In the genomic region with DNA sequence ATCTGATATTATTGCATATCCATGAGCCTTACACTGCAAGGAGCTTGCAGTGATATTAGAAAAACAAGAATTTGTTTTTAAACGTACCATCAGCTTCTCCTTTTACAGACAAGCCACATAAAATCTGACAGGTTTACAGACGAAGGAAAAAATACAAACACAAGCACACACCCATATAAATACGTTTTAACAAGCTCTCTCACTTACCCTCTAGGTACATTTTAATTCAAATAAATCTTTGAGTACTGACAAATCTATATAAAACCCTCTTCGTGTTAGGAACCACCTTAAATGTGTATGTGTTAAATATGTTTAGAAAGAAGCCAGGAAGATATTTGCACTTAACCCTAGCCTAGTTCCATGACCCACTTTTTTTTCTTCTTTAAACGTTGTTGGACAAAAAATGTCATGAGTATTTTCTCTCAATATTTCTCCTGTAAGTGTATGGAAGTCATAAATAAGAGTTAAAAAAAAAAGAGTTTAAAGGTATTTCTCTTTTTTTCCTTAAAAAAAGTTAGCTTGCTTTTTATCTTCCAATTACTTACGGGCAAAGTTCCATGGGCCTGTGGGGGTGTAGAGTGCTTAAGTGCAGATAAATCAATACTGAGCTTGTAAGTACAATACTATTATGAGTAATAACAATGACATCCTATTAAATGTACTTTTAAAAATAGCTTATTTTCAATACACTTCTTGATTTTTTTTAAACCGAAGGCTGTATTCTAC, we compare ENCODE assay signal across 8 cellular contexts. TPM values are rescaled to one million over a fixed set of nuclear protein-coding genes. Genes with fewer than 3 reads are reported as not detected.
A peak's percentile ranks its signal among the peaks of the same experiment; 100 is the strongest.
DNase-seq lines count a peak whose midpoint lies in the region; TF ChIP-seq lines count a peak whose summit lies in the region.

No MANE protein-coding gene starts in this region.

- no peaks in the 10 kb centered on the region for H4K20me1 ChIP-seq in SU-DHL-6 (ENCODE audit: low read depth, low read length)

- H3F3A ChIP-seq in SU-DHL-6 (ENCODE audit: insufficient read depth) = peaks cover 13% of the 10 kb centered on the region; the same call in 1 of the 2 replicates

- H3K36me3 ChIP-seq in SU-DHL-6 (ENCODE audit: low read length) = no peaks in the 10 kb centered on the region
- no peaks in the 10 kb centered on the region for H3K36me3 ChIP-seq in esophagus squamous epithelium

- TF ChIP-seq CTCF in GM12875 (IDR thresholded peaks at IDR 0.05; ENCODE audit: borderline replicate concordance, insufficient read depth, low read depth, low read length) = no peak
- no peak for TF ChIP-seq CTCF in SU-DHL-6 (IDR thresholded peaks at IDR 0.05; ENCODE audit: insufficient read depth, low read length, poor library complexity, severe bottlenecking)
- TF ChIP-seq CTCF in esophagus squamous epithelium (IDR thresholded peaks at IDR 0.05) = no peak

- H3K79me2 ChIP-seq in SU-DHL-6 (ENCODE audit: insufficient read depth, low read length) = no peaks in the 10 kb centered on the region

- no peaks in the 10 kb centered on the region for H3K9me3 ChIP-seq in SU-DHL-6 (ENCODE audit: insufficient read depth, low read length)
- no peaks in the 10 kb centered on the region for H3K9me3 ChIP-seq in esophagus squamous epithelium

- peak overlapping the region; percentile 77; the same call in 1 of the 2 replicates for H3K9ac ChIP-seq in SU-DHL-6 (ENCODE audit: low read length)

- H3K9me2 ChIP-seq in SU-DHL-6 (replicated peaks; ENCODE audit: insufficient read depth, low read length) = no peaks in the 10 kb centered on the region

- no peaks in the 10 kb centered on the region for H3K27me3 ChIP-seq in SU-DHL-6 (ENCODE audit: low read length)
- H3K27me3 ChIP-seq in esophagus squamous epithelium = peaks cover 0 to 13% (median 0%) of the 10 kb centered on the region in 4 donors

- intact Hi-C loops in esophagus squamous epithelium (cut with DNase I) = no loop called here

- WGBS in esophagus squamous epithelium, 2 donors = 13 to 18% methylated on average over 7 of the region's 7 CpGs

- no peak for TF ChIP-seq POLR2A in esophagus squamous epithelium (IDR thresholded peaks at IDR 0.05)

- peak overlapping the region; percentile 78 for H3K4me2 ChIP-seq in SU-DHL-6 (ENCODE audit: low read depth, low read length, poor library complexity, severe bottlenecking)

- H3K27ac ChIP-seq in SU-DHL-6 (ENCODE audit: low read depth, low read length) = no peak overlapping the region
- H3K27ac ChIP-seq in esophagus squamous epithelium = peak overlapping the region in 3 of 4 donors; percentile 96 to 98 (median 98)

- H3K4me3 ChIP-seq in GM12875 (ENCODE audit: low read depth, low read length) (peak overlapping the region; percentile 96), SU-DHL-6 (ENCODE audit: insufficient read depth, low read length, poor library complexity, severe bottlenecking) (peak overlapping the region; percentile 74), esophagus squamous epithelium (peak overlapping the region; percentile 81 to 97 (median 90))

- H2AFZ ChIP-seq in SU-DHL-6 (ENCODE audit: low read depth, low read length, severe bottlenecking) = no peak overlapping the region

- H3K4me1 ChIP-seq in esophagus squamous epithelium = peaks cover 4 to 39% (median 10%) of the 10 kb centered on the region in 3 donors

- no peak for DNase-seq in esophagus squamous epithelium (lab: John Stamatoyannopoulos, UW)
- peak; percentile 36 for DNase-seq in renal cortical epithelial cell (ENCODE audit: low read depth)
- DNase-seq in COLO668 (lab: John Stamatoyannopoulos, UW; ENCODE audit: unreplicated experiment) = no peak
- no peak for DNase-seq in NCI-H187 (lab: John Stamatoyannopoulos, UW)
- no peak for DNase-seq in NCI-H526 (lab: John Stamatoyannopoulos, UW)
- no peak for DNase-seq in SW480 (ENCODE audit: low spot score)

RNA-seq across cellular contexts. Expression of a gene that starts 1.5 kb away (rescaled TPM):
- total RNA-seq in esophagus squamous epithelium (10 to 100 TPM; 28.5 to 65.8 (median 46.9) TPM), renal cortical epithelial cell (27.3 and 31.6 TPM in 2 replicates)

RNA-seq across cellular contexts. Expression of a gene that starts 38.6 kb away (rescaled TPM):
- 1 to 10 TPM in 1 of 4 donors, under 1 TPM in 3; 0.19 to 1.0 (median 0.30) TPM for total RNA-seq in esophagus squamous epithelium
- not detected in 2 replicates for total RNA-seq in renal cortical epithelial cell
